In the genomic region with DNA sequence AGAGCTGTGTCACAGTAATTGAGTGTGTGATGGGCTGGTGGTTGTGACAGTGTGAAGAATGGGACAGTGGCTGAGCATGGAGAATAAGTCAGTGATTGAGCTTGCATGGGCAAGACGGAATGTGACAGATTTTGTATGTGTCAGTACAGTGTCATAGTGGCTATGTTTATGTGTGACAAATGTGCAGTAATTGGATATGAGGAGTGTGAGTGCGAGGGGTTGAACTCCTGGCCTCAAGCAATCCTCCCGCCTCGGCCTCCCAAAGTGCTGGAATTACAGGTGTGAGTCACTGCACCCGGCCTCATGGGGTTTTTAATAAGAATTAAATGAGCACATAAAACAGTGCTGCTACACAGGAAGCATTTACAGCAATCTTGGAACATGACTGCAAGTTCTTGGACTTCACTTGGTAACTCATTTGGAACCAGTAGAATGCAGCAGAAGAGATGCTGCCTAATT, we compare ENCODE assay signal across 9 cellular contexts. TPM values are rescaled to one million over a fixed set of nuclear protein-coding genes. Genes with fewer than 3 reads are reported as not detected.
DNase-seq lines count a peak whose midpoint lies in the region; FAIRE-seq and TF ChIP-seq lines count a peak whose summit lies in the region.
"Had no signal": no experiment of that assay in that cellular context is flagged by ENCODE, and none has a peak within 500 bp of the region (broad histone marks: within the 10 kb centered on the region; RNA-seq: fewer than 3 reads in every experiment).

No MANE protein-coding gene starts in this region.

- H3K4me3 ChIP-seq in kidney (ENCODE audit: low read length in 2 of 2) (peak overlapping the region; percentile 55 to 84), tibial artery (peak overlapping the region; percentile 66 to 71), H7 (ENCODE audit: insufficient read depth, low read depth, low read length) (no peak overlapping the region)

- H3K27me3 ChIP-seq in tibial artery: no peaks in the 10 kb centered on the region
- H3K27me3 ChIP-seq in H7 (ENCODE audit: control insufficient read depth, insufficient read depth, low read length): no peaks in the 10 kb centered on the region

- no peaks in the 10 kb centered on the region for H3K9me3 Mint-ChIP-seq in activated naive CD4-positive, alpha-beta T cell treated with anti-CD3 and anti-CD28 coated beads, Interleukin-2, amount 10 ng/mL, durations not matched to agents 7 days and 5 days
- H3K9me3 Mint-ChIP-seq in activated naive CD8-positive, alpha-beta T cell (ENCODE audit: low read depth): no peaks in the 10 kb centered on the region

- FAIRE-seq in kidney (lab: Jason Lieb, UNC): no peak

- H3K4me1 Mint-ChIP-seq in activated naive CD4-positive, alpha-beta T cell treated with anti-CD3 and anti-CD28 coated beads, Interleukin-2, amount 10 ng/mL, durations not matched to agents 7 days and 5 days: peaks cover 49% of the 10 kb centered on the region
- peaks cover 30% of the 10 kb centered on the region for H3K4me1 Mint-ChIP-seq in activated naive CD8-positive, alpha-beta T cell (ENCODE audit: low read depth)

- H3K9ac ChIP-seq in kidney (ENCODE audit: low read length in 2 of 2): peak overlapping the region in 1 of 2 donors; percentile 56

- DNase-seq in activated naive CD4-positive, alpha-beta T cell treated with anti-CD3 and anti-CD28 coated beads, Interleukin-2, amount 10 ng/mL, durations not matched to agents 7 days and 5 days: no peak
- no peak for DNase-seq in activated naive CD4-positive, alpha-beta T cell treated with anti-CD3 and anti-CD28 coated beads, Interleukin-2, amount 50 U/mL, for 16 hours
- no peak for DNase-seq in kidney
- no peak for DNase-seq in tibial artery
- no peak for DNase-seq in H7
- DNase-seq in OCI-M1 (lab: John Stamatoyannopoulos, UW): no peak
- no peak for DNase-seq in iPS-NIHi11 (ENCODE audit: low spot score)
- DNase-seq: SIG-M5 had no signal

- intact Hi-C loops in kidney (cut with DNase I): no loop called here
- intact Hi-C loops in tibial artery (cut with DNase I; ENCODE audit: low total_unique reads): loop anchor here (10.0 kb wide), 1 partner anchor 95 kb away; no protein-coding TSS in a partner anchor

- H3K4me3 Mint-ChIP-seq in activated naive CD4-positive, alpha-beta T cell treated with anti-CD3 and anti-CD28 coated beads, Interleukin-2, amount 10 ng/mL, durations not matched to agents 7 days and 5 days: peak overlapping the region; percentile 72
- peak overlapping the region; percentile 72 for H3K4me3 Mint-ChIP-seq in activated naive CD8-positive, alpha-beta T cell

- no peak overlapping the region for H3K27ac Mint-ChIP-seq in activated naive CD4-positive, alpha-beta T cell treated with anti-CD3 and anti-CD28 coated beads, Interleukin-2, amount 10 ng/mL, durations not matched to agents 7 days and 5 days
- H3K27ac Mint-ChIP-seq in activated naive CD8-positive, alpha-beta T cell: peak overlapping the region; percentile 76

- TF ChIP-seq CTCF in kidney (IDR thresholded peaks at IDR 0.05; ENCODE audit: borderline replicate concordance, extremely low read depth, insufficient read depth) (no peak), tibial artery (IDR thresholded peaks at IDR 0.05) (no peak)

- no peaks in the 10 kb centered on the region for H3K36me3 ChIP-seq in kidney (ENCODE audit: control insufficient read depth in 1 of 2, insufficient read depth in 2 of 2, low read length in 2 of 2)
- no peaks in the 10 kb centered on the region for H3K36me3 ChIP-seq in tibial artery
- H3K36me3 ChIP-seq in H7 (replicated peaks; ENCODE audit: control insufficient read depth, insufficient read depth, low read length): no peaks in the 10 kb centered on the region

- H3K9me3 ChIP-seq in kidney (ENCODE audit: control insufficient read depth in 1 of 2, low read length in 2 of 2) (no peaks in the 10 kb centered on the region), tibial artery (no peaks in the 10 kb centered on the region)

- H3K4me1 ChIP-seq in kidney (ENCODE audit: control insufficient read depth in 1 of 2, insufficient read depth in 1 of 2, low read depth in 1 of 2, low read length in 2 of 2) (peaks cover 0 to 5% of the 10 kb centered on the region in 2 donors), tibial artery (peaks cover 0 to 19% (median 8%) of the 10 kb centered on the region in 4 donors)

- H3K27me3 Mint-ChIP-seq in activated naive CD4-positive, alpha-beta T cell treated with anti-CD3 and anti-CD28 coated beads, Interleukin-2, amount 10 ng/mL, durations not matched to agents 7 days and 5 days: peaks cover 14% of the 10 kb centered on the region
- H3K27me3 Mint-ChIP-seq in activated naive CD8-positive, alpha-beta T cell: no peaks in the 10 kb centered on the region

- CTCF ChIA-PET in activated naive CD4-positive, alpha-beta T cell treated with anti-CD3 and anti-CD28 coated beads, Interleukin-2, amount 10 ng/mL, durations not matched to agents 7 days and 5 days (lab: Charles Lee): interaction anchor here (1.1 kb wide), 1 partner anchor 95 kb away, joined by 3 read pairs; no protein-coding TSS in a partner anchor

- no peak overlapping the region for H3K27ac ChIP-seq in kidney (ENCODE audit: low read depth in 2 of 2, low read length in 2 of 2)
- peak overlapping the region; percentile 76 to 78 for H3K27ac ChIP-seq in tibial artery

- peaks cover 16% of the 10 kb centered on the region for H3K36me3 Mint-ChIP-seq in activated naive CD4-positive, alpha-beta T cell treated with anti-CD3 and anti-CD28 coated beads, Interleukin-2, amount 10 ng/mL, durations not matched to agents 7 days and 5 days
- H3K36me3 Mint-ChIP-seq in activated naive CD8-positive, alpha-beta T cell: no peaks in the 10 kb centered on the region

RNA-seq across cellular contexts. Expression of a gene that starts 0.6 kb away (rescaled TPM):
- 33.2 TPM for total RNA-seq in kidney
- 23.3 TPM for polyA plus RNA-seq in kidney (ENCODE audit: insufficient read depth, low read depth, low replicate concordance)
- 118 and 121 TPM in 2 replicates for total RNA-seq in H7 (2014; rRNA removed; shearing (Covaris generic))

Comparison
In these comparisons a context has a peak if more than half of its experiments do, and no peak if none do; other contexts are left out.
1. H3K27ac ChIP-seq: peak in tibial artery (2 of 2); none in kidney (0 of 2).